ENCODE assay signal across 14 cellular contexts in genomic region chr10:123527122-123527521, GRCh38.
"Had no signal": no experiment of that assay in that cellular context is flagged by ENCODE, and none has a peak within 500 bp of the region (broad histone marks: within the 10 kb centered on the region; RNA-seq: fewer than 3 reads in every experiment).

No MANE protein-coding gene starts in this region.

- H3K36me3 ChIP-seq: cardiac muscle cell, neural progenitor cell had no signal

- H3K4me1 ChIP-seq: foreskin keratinocyte, neural progenitor cell, parathyroid adenoma had no signal

- H3K27ac ChIP-seq: cardiac muscle cell, foreskin keratinocyte, neural progenitor cell, parathyroid adenoma had no signal

- H3K4me3 ChIP-seq: cardiac muscle cell, neural progenitor cell had no signal

- DNase-seq: activated B cell treated with CpG ODN at 0.5 μM for 24 hours; activated CD4-positive, alpha-beta T cell treated with anti-CD3 and anti-CD28 coated beads, Interleukin-2, amount 50 U/mL, for 4 hours; activated CD8-positive, alpha-beta memory T cell treated with anti-CD3 and anti-CD28 coated beads, Interleukin-2, amount 10 ng/mL, durations not matched to agents 7 days and 5 days; activated naive CD8-positive, alpha-beta T cell treated with anti-CD3 and anti-CD28 coated beads, Interleukin-2, amount 10 ng/mL, durations not matched to agents 7 days and 5 days; activated T-cell treated with anti-CD3 and anti-CD28 coated beads, Interleukin-2, amount 50 U/mL, for 72 hours; anterior cingulate cortex; foreskin keratinocyte; left ventricle myocardium superior; stimulated activated CD4-positive, alpha-beta T cell treated with anti-CD3 and anti-CD28 coated beads, Interleukin-15, amount 100 ng/mL, for 24 hours; stimulated activated CD4-positive, alpha-beta T cell treated with anti-CD3 and anti-CD28 coated beads, Interleukin-4, amount 100 ng/mL, for 24 hours; T-helper 17 cell had no signal

- H3K27me3 ChIP-seq: cardiac muscle cell, foreskin keratinocyte, neural progenitor cell had no signal
